ENCODE assay signal across 8 cellular contexts in genomic region chr12:12723147-12723680, GRCh38. TPM values are rescaled to one million over a fixed set of nuclear protein-coding genes. Genes with fewer than 3 reads are reported as not detected.
A peak's percentile ranks its signal among the peaks of the same experiment; 100 is the strongest.
DNase-seq lines count a peak whose midpoint lies in the region; ATAC-seq and TF ChIP-seq lines count a peak whose summit lies in the region.

No MANE protein-coding gene starts in this region.

- no peak for TF ChIP-seq POLR2A in suprapubic skin (IDR thresholded peaks at IDR 0.05)

- peak overlapping the region; percentile 98 for H3K27ac ChIP-seq in suprapubic skin

- TF ChIP-seq EP300 in suprapubic skin (IDR thresholded peaks at IDR 0.05) = no peak

- no peaks in the 10 kb centered on the region for H3K9me3 ChIP-seq in suprapubic skin

- H3K4me1 Mint-ChIP-seq in stimulated activated naive CD8-positive, alpha-beta T cell treated with anti-CD3 and anti-CD28 coated beads, Interleukin-15, Interleukin-2, amounts not matched to agents 100 ng/mL and 50 ng/mL, for 24 hours (ENCODE audit: low read depth) = peaks cover 64% of the 10 kb centered on the region
- H3K4me1 Mint-ChIP-seq in activated T-helper 17 cell treated with anti-CD3 and anti-CD28 coated beads, Interleukin-2, amount 50 U/mL, for 72 hours = peaks cover 14% of the 10 kb centered on the region
- peaks cover 58 to 79% of the 10 kb centered on the region in 2 donors for H3K4me1 Mint-ChIP-seq in immature natural killer cell

- ATAC-seq in stimulated activated naive CD8-positive, alpha-beta T cell treated with anti-CD3 and anti-CD28 coated beads, Interleukin-15, Interleukin-2, amounts not matched to agents 100 U/mL and 50 U/mL, for 24 hours = no peak
- ATAC-seq in activated T-helper 17 cell treated with anti-CD3 and anti-CD28 coated beads, Interleukin-2, amount 50 U/mL, for 72 hours (replicated peaks) = no peak

- TF ChIP-seq CTCF in suprapubic skin (IDR thresholded peaks at IDR 0.05) = no peak

- H3K27ac Mint-ChIP-seq in stimulated activated naive CD8-positive, alpha-beta T cell treated with anti-CD3 and anti-CD28 coated beads, Interleukin-15, Interleukin-2, amounts not matched to agents 100 ng/mL and 50 ng/mL, for 24 hours = peak overlapping the region; percentile 96
- H3K27ac Mint-ChIP-seq in activated T-helper 17 cell treated with anti-CD3 and anti-CD28 coated beads, Interleukin-2, amount 50 U/mL, for 72 hours = peak overlapping the region; percentile 96
- peak overlapping the region; percentile 87 to 99 (median 96) for H3K27ac Mint-ChIP-seq in immature natural killer cell

- H3K4me1 ChIP-seq in suprapubic skin = peaks cover 66% of the 10 kb centered on the region

- H3K36me3 ChIP-seq in suprapubic skin = peaks cover 5% of the 10 kb centered on the region

- 13% methylated on average over 11 of the region's 11 CpGs for WGBS in suprapubic skin

- H3K27me3 Mint-ChIP-seq in stimulated activated naive CD8-positive, alpha-beta T cell treated with anti-CD3 and anti-CD28 coated beads, Interleukin-15, Interleukin-2, amounts not matched to agents 100 ng/mL and 50 ng/mL, for 24 hours = peaks cover 4% of the 10 kb centered on the region
- no peaks in the 10 kb centered on the region for H3K27me3 Mint-ChIP-seq in activated T-helper 17 cell treated with anti-CD3 and anti-CD28 coated beads, Interleukin-2, amount 50 U/mL, for 72 hours
- H3K27me3 Mint-ChIP-seq in immature natural killer cell (ENCODE audit: low read depth in 3 of 3) = peaks cover 26 to 39% (median 36%) of the 10 kb centered on the region in 3 donors

- DNase-seq in stimulated activated naive CD8-positive, alpha-beta T cell treated with anti-CD3 and anti-CD28 coated beads, Interleukin-15, Interleukin-2, amounts not matched to agents 100 U/mL and 50 U/mL, for 24 hours = no peak
- DNase-seq in immature natural killer cell (no peak), suprapubic skin (ENCODE audit: low spot score in 2 of 2) (no peak), G401 (ENCODE audit: low spot score) (no peak), NCI-H774 (lab: John Stamatoyannopoulos, UW) (no peak)
- DNase-seq in activated CD4-positive, alpha-beta T cell treated with anti-CD3 and anti-CD28 coated beads, Interleukin-2, amount 50 U/mL, for 1 hour = no peak

- peak overlapping the region; percentile 87 for H3K4me3 ChIP-seq in suprapubic skin

- in situ Hi-C loops in G401 (cut with HindIII; ENCODE audit: low sequenced_read_pairs) = no loop called here

- H3K4me3 Mint-ChIP-seq in stimulated activated naive CD8-positive, alpha-beta T cell treated with anti-CD3 and anti-CD28 coated beads, Interleukin-15, Interleukin-2, amounts not matched to agents 100 ng/mL and 50 ng/mL, for 24 hours = peak overlapping the region; percentile 98
- peak overlapping the region; percentile 93 for H3K4me3 Mint-ChIP-seq in activated T-helper 17 cell treated with anti-CD3 and anti-CD28 coated beads, Interleukin-2, amount 50 U/mL, for 72 hours
- H3K4me3 Mint-ChIP-seq in immature natural killer cell = peak overlapping the region; percentile 92 to 98 (median 96)

- peaks cover 65% of the 10 kb centered on the region for H3K36me3 Mint-ChIP-seq in stimulated activated naive CD8-positive, alpha-beta T cell treated with anti-CD3 and anti-CD28 coated beads, Interleukin-15, Interleukin-2, amounts not matched to agents 100 ng/mL and 50 ng/mL, for 24 hours (ENCODE audit: low read depth)
- H3K36me3 Mint-ChIP-seq in activated T-helper 17 cell treated with anti-CD3 and anti-CD28 coated beads, Interleukin-2, amount 50 U/mL, for 72 hours (ENCODE audit: low read depth) = peaks cover 100% of the 10 kb centered on the region
- peaks cover 19 to 31% (median 26%) of the 10 kb centered on the region in 3 donors for H3K36me3 Mint-ChIP-seq in immature natural killer cell

- H3K9me3 Mint-ChIP-seq in stimulated activated naive CD8-positive, alpha-beta T cell treated with anti-CD3 and anti-CD28 coated beads, Interleukin-15, Interleukin-2, amounts not matched to agents 100 ng/mL and 50 ng/mL, for 24 hours = no peaks in the 10 kb centered on the region
- no peaks in the 10 kb centered on the region for H3K9me3 Mint-ChIP-seq in activated T-helper 17 cell treated with anti-CD3 and anti-CD28 coated beads, Interleukin-2, amount 50 U/mL, for 72 hours
- peaks cover 0 to 2% (median 0%) of the 10 kb centered on the region in 6 donors for H3K9me3 Mint-ChIP-seq in immature natural killer cell

- H3K27me3 ChIP-seq in suprapubic skin = no peaks in the 10 kb centered on the region

RNA-seq across cellular contexts. Expression of gene CDKN1B, which starts 6.0 kb away (rescaled TPM):
- total RNA-seq in activated T-helper 17 cell treated with anti-CD3 and anti-CD28 coated beads, Interleukin-2, amount 50 U/mL, for 72 hours = 10 to 100 TPM; 41.1 to 95.4 TPM
- 10 to 100 TPM in 2 of 3 donors, 1 to 10 TPM in 1; 4.4 to 17.6 (median 17.4) TPM for polyA plus RNA-seq in immature natural killer cell
- 10 to 100 TPM; 37.8 to 71.9 (median 46.9) TPM for total RNA-seq in suprapubic skin
- 65.6 and 81.7 TPM in 2 replicates for total RNA-seq in G401 (2014; rRNA removed; shearing (Covaris generic))

RNA-seq across cellular contexts. Expression of gene GPR19, which starts 27.2 kb away (rescaled TPM):
- 10 to 100 TPM; 25.2 to 32.7 TPM for total RNA-seq in activated T-helper 17 cell treated with anti-CD3 and anti-CD28 coated beads, Interleukin-2, amount 50 U/mL, for 72 hours
- under 1 TPM in 2 of 3 donors, not detected in 1; 0.37 to 0.65 TPM for polyA plus RNA-seq in immature natural killer cell
- total RNA-seq in suprapubic skin = under 1 TPM in 1 of 4 donors, not detected in 3; 0.42 TPM
- 1.0 and 1.3 TPM in 2 replicates for total RNA-seq in G401 (2014; rRNA removed; shearing (Covaris generic))

Comparison
In these comparisons a context has a peak if more than half of its experiments do, and no peak if none do; other contexts are left out.
1. RNA of gene GPR19, which starts 27.2 kb away (total RNA-seq): 25.2 to 32.7 TPM in activated T-helper 17 cell treated with anti-CD3 and anti-CD28 coated beads, Interleukin-2, amount 50 U/mL, for 72 hours; 1.0 to 1.3 TPM in G401 and 0.42 TPM in suprapubic skin; every median in the first group is over 10 times any median in the second.
2. Peak in every context shown above with its lines, with median percentiles within 50 percentile points of each other: H3K27ac Mint-ChIP-seq and H3K4me3 Mint-ChIP-seq.